ENCODE assay signal across 1 cellular context in the genomic region with DNA sequence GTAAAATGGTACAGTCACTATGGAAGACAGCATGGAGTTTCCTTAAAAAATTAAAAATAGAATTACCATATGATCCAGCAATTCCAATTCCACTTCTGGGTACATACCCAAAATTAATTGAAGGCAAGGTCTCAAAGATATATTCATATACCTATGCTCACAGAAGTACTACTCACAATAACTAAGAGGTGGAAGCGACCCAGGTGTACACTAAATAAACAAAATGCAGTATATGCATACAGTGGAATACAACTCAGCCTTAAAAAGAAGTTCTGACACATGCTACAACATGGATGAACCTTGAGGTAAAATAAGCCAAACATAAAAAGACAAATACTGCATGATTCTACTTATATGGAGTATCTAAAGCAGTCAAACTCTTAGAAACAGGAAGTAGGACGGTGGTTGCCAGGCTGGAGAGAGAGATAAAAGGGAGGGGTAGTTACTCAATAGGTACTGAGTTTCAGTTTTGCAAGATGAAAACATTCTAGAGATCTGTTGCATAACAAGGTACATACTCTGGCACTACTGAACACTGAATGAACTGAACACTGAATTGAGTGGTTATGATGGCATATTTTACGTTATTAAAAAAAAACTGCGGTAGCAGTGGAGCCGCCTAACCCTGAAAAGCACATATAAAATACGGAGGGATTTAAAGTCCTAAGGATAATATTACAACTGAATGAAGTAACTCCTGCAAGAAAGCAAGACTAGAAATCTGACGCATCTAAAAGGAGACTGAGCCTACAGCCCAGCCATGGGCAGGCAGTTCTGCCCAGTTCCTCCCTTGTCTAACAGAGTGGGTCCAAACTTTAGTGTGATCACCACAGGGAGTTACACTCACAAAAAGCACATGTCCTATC.
TF ChIP-seq lines count a peak whose summit lies in the region.

No MANE protein-coding gene starts in this region.

TF ChIP-seq in HepG2, 621 proteins besides CTCF, POLR2A, EP300 and RAD21 (continued from another document and continues in another):
- TF ChIP-seq, protein P1, sequence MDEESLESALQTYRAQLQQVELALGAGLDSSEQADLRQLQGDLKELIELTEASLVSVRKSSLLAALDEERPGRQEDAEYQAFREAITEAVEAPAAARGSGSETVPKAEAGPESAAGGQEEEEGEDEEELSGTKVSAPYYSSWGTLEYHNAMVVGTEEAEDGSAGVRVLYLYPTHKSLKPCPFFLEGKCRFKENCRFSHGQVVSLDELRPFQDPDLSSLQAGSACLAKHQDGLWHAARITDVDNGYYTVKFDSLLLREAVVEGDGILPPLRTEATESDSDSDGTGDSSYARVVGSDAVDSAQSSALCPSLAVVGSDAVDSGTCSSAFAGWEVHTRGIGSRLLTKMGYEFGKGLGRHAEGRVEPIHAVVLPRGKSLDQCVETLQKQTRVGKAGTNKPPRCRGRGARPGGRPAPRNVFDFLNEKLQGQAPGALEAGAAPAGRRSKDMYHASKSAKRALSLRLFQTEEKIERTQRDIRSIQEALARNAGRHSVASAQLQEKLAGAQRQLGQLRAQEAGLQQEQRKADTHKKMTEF (CRISPR knock-in tag; IDR thresholded peaks at IDR 0.05): peak; percentile 58
- no peak for TF ChIP-seq ZNF878 (CRISPR knock-in tag; IDR thresholded peaks at IDR 0.05)
- no peak for TF ChIP-seq ZC3H4 (CRISPR knock-in tag; IDR thresholded peaks at IDR 0.05; ENCODE audit: borderline replicate concordance)
- TF ChIP-seq TOE1 (CRISPR knock-in tag; IDR thresholded peaks at IDR 0.05): no peak
- peak; percentile 90 for TF ChIP-seq IRF2 (CRISPR knock-in tag; IDR thresholded peaks at IDR 0.05)
- TF ChIP-seq, protein P2, sequence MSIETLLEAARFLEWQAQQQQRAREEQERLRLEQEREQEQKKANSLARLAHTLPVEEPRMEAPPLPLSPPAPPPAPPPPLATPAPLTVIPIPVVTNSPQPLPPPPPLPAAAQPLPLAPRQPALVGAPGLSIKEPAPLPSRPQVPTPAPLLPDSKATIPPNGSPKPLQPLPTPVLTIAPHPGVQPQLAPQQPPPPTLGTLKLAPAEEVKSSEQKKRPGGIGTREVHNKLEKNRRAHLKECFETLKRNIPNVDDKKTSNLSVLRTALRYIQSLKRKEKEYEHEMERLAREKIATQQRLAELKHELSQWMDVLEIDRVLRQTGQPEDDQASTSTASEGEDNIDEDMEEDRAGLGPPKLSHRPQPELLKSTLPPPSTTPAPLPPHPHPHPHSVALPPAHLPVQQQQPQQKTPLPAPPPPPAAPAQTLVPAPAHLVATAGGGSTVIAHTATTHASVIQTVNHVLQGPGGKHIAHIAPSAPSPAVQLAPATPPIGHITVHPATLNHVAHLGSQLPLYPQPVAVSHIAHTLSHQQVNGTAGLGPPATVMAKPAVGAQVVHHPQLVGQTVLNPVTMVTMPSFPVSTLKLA (IDR thresholded peaks at IDR 0.05): no peak
- no peak for TF ChIP-seq NBN (conservative IDR thresholded peaks at IDR 0.05)
- no peak for TF ChIP-seq ZNF230 (CRISPR knock-in tag; IDR thresholded peaks at IDR 0.05)
- TF ChIP-seq, protein P3, sequence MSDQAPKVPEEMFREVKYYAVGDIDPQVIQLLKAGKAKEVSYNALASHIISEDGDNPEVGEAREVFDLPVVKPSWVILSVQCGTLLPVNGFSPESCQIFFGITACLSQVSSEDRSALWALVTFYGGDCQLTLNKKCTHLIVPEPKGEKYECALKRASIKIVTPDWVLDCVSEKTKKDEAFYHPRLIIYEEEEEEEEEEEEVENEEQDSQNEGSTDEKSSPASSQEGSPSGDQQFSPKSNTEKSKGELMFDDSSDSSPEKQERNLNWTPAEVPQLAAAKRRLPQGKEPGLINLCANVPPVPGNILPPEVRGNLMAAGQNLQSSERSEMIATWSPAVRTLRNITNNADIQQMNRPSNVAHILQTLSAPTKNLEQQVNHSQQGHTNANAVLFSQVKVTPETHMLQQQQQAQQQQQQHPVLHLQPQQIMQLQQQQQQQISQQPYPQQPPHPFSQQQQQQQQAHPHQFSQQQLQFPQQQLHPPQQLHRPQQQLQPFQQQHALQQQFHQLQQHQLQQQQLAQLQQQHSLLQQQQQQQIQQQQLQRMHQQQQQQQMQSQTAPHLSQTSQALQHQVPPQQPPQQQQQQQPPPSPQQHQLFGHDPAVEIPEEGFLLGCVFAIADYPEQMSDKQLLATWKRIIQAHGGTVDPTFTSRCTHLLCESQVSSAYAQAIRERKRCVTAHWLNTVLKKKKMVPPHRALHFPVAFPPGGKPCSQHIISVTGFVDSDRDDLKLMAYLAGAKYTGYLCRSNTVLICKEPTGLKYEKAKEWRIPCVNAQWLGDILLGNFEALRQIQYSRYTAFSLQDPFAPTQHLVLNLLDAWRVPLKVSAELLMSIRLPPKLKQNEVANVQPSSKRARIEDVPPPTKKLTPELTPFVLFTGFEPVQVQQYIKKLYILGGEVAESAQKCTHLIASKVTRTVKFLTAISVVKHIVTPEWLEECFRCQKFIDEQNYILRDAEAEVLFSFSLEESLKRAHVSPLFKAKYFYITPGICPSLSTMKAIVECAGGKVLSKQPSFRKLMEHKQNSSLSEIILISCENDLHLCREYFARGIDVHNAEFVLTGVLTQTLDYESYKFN (CRISPR knock-in tag; conservative IDR thresholded peaks at IDR 0.05): peak; percentile 24; the same call in 1 of the 2 replicates
- TF ChIP-seq, protein P4, sequence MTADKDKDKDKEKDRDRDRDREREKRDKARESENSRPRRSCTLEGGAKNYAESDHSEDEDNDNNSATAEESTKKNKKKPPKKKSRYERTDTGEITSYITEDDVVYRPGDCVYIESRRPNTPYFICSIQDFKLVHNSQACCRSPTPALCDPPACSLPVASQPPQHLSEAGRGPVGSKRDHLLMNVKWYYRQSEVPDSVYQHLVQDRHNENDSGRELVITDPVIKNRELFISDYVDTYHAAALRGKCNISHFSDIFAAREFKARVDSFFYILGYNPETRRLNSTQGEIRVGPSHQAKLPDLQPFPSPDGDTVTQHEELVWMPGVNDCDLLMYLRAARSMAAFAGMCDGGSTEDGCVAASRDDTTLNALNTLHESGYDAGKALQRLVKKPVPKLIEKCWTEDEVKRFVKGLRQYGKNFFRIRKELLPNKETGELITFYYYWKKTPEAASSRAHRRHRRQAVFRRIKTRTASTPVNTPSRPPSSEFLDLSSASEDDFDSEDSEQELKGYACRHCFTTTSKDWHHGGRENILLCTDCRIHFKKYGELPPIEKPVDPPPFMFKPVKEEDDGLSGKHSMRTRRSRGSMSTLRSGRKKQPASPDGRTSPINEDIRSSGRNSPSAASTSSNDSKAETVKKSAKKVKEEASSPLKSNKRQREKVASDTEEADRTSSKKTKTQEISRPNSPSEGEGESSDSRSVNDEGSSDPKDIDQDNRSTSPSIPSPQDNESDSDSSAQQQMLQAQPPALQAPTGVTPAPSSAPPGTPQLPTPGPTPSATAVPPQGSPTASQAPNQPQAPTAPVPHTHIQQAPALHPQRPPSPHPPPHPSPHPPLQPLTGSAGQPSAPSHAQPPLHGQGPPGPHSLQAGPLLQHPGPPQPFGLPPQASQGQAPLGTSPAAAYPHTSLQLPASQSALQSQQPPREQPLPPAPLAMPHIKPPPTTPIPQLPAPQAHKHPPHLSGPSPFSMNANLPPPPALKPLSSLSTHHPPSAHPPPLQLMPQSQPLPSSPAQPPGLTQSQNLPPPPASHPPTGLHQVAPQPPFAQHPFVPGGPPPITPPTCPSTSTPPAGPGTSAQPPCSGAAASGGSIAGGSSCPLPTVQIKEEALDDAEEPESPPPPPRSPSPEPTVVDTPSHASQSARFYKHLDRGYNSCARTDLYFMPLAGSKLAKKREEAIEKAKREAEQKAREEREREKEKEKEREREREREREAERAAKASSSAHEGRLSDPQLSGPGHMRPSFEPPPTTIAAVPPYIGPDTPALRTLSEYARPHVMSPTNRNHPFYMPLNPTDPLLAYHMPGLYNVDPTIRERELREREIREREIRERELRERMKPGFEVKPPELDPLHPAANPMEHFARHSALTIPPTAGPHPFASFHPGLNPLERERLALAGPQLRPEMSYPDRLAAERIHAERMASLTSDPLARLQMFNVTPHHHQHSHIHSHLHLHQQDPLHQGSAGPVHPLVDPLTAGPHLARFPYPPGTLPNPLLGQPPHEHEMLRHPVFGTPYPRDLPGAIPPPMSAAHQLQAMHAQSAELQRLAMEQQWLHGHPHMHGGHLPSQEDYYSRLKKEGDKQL (CRISPR knock-in tag; IDR thresholded peaks at IDR 0.05; ENCODE audit: low read depth): no peak
- no peak for TF ChIP-seq ZNF546 (CRISPR knock-in tag; conservative IDR thresholded peaks at IDR 0.05)
- TF ChIP-seq CEBPG (CRISPR knock-in tag; IDR thresholded peaks at IDR 0.05): peak; percentile 96
- no peak for TF ChIP-seq WIZ (CRISPR knock-in tag; IDR thresholded peaks at IDR 0.05)
- TF ChIP-seq AHR (CRISPR knock-in tag; IDR thresholded peaks at IDR 0.05): no peak
- TF ChIP-seq, protein P5, sequence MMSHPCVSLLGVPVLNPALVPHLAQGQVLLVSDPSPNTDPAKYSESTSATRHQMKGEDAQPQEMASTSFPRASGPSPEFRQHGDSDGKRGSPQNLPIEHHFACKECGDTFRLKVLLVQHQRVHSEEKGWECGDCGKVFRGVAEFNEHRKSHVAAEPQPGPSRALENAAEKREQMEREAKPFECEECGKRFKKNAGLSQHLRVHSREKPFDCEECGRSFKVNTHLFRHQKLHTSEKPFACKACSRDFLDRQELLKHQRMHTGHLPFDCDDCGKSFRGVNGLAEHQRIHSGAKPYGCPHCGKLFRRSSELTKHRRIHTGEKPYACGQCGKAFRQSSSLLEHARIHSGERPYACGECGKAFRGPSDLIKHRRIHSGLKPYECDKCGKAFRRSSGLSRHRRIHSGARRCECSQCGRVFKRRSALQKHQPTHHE (CRISPR knock-in tag; IDR thresholded peaks at IDR 0.05; ENCODE audit: borderline replicate concordance): no peak
- TF ChIP-seq, protein P6, sequence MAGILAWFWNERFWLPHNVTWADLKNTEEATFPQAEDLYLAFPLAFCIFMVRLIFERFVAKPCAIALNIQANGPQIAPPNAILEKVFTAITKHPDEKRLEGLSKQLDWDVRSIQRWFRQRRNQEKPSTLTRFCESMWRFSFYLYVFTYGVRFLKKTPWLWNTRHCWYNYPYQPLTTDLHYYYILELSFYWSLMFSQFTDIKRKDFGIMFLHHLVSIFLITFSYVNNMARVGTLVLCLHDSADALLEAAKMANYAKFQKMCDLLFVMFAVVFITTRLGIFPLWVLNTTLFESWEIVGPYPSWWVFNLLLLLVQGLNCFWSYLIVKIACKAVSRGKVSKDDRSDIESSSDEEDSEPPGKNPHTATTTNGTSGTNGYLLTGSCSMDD (CRISPR knock-in tag; IDR thresholded peaks at IDR 0.05): no peak
- TF ChIP-seq KDM5B (CRISPR knock-in tag; IDR thresholded peaks at IDR 0.05; ENCODE audit: borderline replicate concordance): no peak
- no peak for TF ChIP-seq GABPA (IDR thresholded peaks at IDR 0.05; ENCODE audit: low read depth, low read length)
- peak; percentile 69 for TF ChIP-seq GABPA (CRISPR knock-in tag; IDR thresholded peaks at IDR 0.05; ENCODE audit: low read depth)
- TF ChIP-seq HDAC6 (IDR thresholded peaks at IDR 0.05; ENCODE audit: low read depth, low read length): no peak
- TF ChIP-seq, protein P7, sequence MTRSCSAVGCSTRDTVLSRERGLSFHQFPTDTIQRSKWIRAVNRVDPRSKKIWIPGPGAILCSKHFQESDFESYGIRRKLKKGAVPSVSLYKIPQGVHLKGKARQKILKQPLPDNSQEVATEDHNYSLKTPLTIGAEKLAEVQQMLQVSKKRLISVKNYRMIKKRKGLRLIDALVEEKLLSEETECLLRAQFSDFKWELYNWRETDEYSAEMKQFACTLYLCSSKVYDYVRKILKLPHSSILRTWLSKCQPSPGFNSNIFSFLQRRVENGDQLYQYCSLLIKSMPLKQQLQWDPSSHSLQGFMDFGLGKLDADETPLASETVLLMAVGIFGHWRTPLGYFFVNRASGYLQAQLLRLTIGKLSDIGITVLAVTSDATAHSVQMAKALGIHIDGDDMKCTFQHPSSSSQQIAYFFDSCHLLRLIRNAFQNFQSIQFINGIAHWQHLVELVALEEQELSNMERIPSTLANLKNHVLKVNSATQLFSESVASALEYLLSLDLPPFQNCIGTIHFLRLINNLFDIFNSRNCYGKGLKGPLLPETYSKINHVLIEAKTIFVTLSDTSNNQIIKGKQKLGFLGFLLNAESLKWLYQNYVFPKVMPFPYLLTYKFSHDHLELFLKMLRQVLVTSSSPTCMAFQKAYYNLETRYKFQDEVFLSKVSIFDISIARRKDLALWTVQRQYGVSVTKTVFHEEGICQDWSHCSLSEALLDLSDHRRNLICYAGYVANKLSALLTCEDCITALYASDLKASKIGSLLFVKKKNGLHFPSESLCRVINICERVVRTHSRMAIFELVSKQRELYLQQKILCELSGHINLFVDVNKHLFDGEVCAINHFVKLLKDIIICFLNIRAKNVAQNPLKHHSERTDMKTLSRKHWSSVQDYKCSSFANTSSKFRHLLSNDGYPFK (CRISPR knock-in tag; IDR thresholded peaks at IDR 0.05; ENCODE audit: borderline replicate concordance): no peak
- TF ChIP-seq, protein P8, sequence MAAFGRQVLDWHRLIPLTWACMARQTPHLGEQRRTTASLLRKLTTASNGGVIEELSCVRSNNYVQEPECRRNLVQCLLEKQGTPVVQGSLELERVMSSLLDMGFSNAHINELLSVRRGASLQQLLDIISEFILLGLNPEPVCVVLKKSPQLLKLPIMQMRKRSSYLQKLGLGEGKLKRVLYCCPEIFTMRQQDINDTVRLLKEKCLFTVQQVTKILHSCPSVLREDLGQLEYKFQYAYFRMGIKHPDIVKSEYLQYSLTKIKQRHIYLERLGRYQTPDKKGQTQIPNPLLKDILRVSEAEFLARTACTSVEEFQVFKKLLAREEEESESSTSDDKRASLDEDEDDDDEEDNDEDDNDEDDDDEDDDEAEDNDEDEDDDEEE (CRISPR knock-in tag; IDR thresholded peaks at IDR 0.05): no peak
- TF ChIP-seq ZNF335 (CRISPR knock-in tag; IDR thresholded peaks at IDR 0.05): no peak
- TF ChIP-seq SRSF9 (IDR thresholded peaks at IDR 0.05; ENCODE audit: borderline replicate concordance, insufficient read depth, low read depth, low read length, poor library complexity, severe bottlenecking): no peak
- no peak for TF ChIP-seq ARID2 (CRISPR knock-in tag; IDR thresholded peaks at IDR 0.05; ENCODE audit: borderline replicate concordance)
- no peak for TF ChIP-seq SRSF4 (IDR thresholded peaks at IDR 0.05; ENCODE audit: low read depth, low read length, poor library complexity, severe bottlenecking)
- TF ChIP-seq ZSCAN30 (CRISPR knock-in tag; IDR thresholded peaks at IDR 0.05): no peak
- no peak for TF ChIP-seq ZNF557 (CRISPR knock-in tag; IDR thresholded peaks at IDR 0.05)
- no peak for TF ChIP-seq ZNF34 (CRISPR knock-in tag; IDR thresholded peaks at IDR 0.05; ENCODE audit: borderline replicate concordance)
- TF ChIP-seq, protein P9, sequence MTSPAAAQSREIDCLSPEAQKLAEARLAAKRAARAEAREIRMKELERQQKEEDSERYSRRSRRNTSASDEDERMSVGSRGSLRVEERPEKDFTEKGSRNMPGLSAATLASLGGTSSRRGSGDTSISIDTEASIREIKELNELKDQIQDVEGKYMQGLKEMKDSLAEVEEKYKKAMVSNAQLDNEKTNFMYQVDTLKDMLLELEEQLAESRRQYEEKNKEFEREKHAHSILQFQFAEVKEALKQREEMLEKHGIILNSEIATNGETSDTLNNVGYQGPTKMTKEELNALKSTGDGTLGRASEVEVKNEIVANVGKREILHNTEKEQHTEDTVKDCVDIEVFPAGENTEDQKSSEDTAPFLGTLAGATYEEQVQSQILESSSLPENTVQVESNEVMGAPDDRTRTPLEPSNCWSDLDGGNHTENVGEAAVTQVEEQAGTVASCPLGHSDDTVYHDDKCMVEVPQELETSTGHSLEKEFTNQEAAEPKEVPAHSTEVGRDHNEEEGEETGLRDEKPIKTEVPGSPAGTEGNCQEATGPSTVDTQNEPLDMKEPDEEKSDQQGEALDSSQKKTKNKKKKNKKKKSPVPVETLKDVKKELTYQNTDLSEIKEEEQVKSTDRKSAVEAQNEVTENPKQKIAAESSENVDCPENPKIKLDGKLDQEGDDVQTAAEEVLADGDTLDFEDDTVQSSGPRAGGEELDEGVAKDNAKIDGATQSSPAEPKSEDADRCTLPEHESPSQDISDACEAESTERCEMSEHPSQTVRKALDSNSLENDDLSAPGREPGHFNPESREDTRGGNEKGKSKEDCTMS (CRISPR knock-in tag; conservative IDR thresholded peaks at IDR 0.05): no peak
- no peak for TF ChIP-seq MTF2 (CRISPR knock-in tag; IDR thresholded peaks at IDR 0.05; ENCODE audit: borderline replicate concordance)
- no peak for TF ChIP-seq ZNF619 (CRISPR knock-in tag; IDR thresholded peaks at IDR 0.05)
- no peak for TF ChIP-seq YEATS4 (CRISPR knock-in tag; IDR thresholded peaks at IDR 0.05; ENCODE audit: borderline replicate concordance)
